Comparison of ENCODE assay signal across 14 cellular contexts in genomic region chr6:55882731-55883595, GRCh38. TPM values are rescaled to one million over a fixed set of nuclear protein-coding genes. Genes with fewer than 3 reads are reported as not detected.
A peak's percentile ranks its signal among the peaks of the same experiment; 100 is the strongest.
DNase-seq lines count a peak whose midpoint lies in the region; ATAC-seq, FAIRE-seq and TF ChIP-seq lines count a peak whose summit lies in the region.
"Had no signal": no experiment of that assay in that cellular context is flagged by ENCODE, and none has a peak within 500 bp of the region (broad histone marks: within the 10 kb centered on the region; RNA-seq: fewer than 3 reads in every experiment).

No MANE protein-coding gene starts in this region.

- H4K20me1 ChIP-seq in IMR-90 (ENCODE audit: insufficient read depth, low read length): no peaks in the 10 kb centered on the region

- no peak overlapping the region for H3K56ac ChIP-seq in IMR-90 (ENCODE audit: extremely low read depth, insufficient read depth, low read length)

- no peak overlapping the region for H3K23ac ChIP-seq in IMR-90 (ENCODE audit: low read depth, low read length)

- in situ Hi-C loops in IMR-90 (cut with MboI; ENCODE audit: low sequenced_read_pairs): loop anchor here (10.0 kb wide), 2 partner anchors 258 to 438 kb away; no protein-coding TSS in a partner anchor

- no peak overlapping the region for H4K91ac ChIP-seq in IMR-90 (ENCODE audit: insufficient read depth, low read depth, low read length)

- no TSS peak for BruUV-seq in A673 (replicated peaks; lab: Mats Ljungman, UMichigan)
- no TSS peak for BruUV-seq in IMR-90 (replicated peaks; lab: Mats Ljungman, UMichigan)

- intact Hi-C loops in A673 (cut with micrococcal nuclease; ENCODE audit: unreplicated experiment) (loop anchor here (10.0 kb wide), 2 partner anchors 412 to 608 kb away; no protein-coding TSS in a partner anchor), IMR-90 (cut with micrococcal nuclease) (no loop called here), left colon (cut with DNase I, micrococcal nuclease) (no loop called here)

- H3K36me3 ChIP-seq in A673 (ENCODE audit: insufficient read depth, low read length, poor library complexity, severe bottlenecking): no peaks in the 10 kb centered on the region
- no peaks in the 10 kb centered on the region for H3K36me3 ChIP-seq in IMR-90 (ENCODE audit: control insufficient read depth, insufficient read depth, low read length)
- H3K36me3 ChIP-seq in bronchial epithelial cell (ENCODE audit: control insufficient read depth, insufficient read depth, low read length): no peaks in the 10 kb centered on the region
- H3K36me3 ChIP-seq in kidney epithelial cell (ENCODE audit: control insufficient read depth, insufficient read depth, low read length): no peaks in the 10 kb centered on the region
- H3K36me3 ChIP-seq: BE2C had no signal

- 0 out of 3 replicates have a peak overlapping the region, but pooled peaks have one; percentile 4 for H2BK15ac ChIP-seq in IMR-90 (ENCODE audit: low read depth, low read length)

- no peaks in the 10 kb centered on the region for H3K27me3 ChIP-seq in A673 (replicated peaks; ENCODE audit: insufficient read depth, low read depth, low read length, poor library complexity)
- no peaks in the 10 kb centered on the region for H3K27me3 ChIP-seq in IMR-90 (ENCODE audit: control insufficient read depth, insufficient read depth, low read length)
- H3K27me3 ChIP-seq in bronchial epithelial cell (ENCODE audit: control insufficient read depth, insufficient read depth, low read length): no peaks in the 10 kb centered on the region
- no peaks in the 10 kb centered on the region for H3K27me3 ChIP-seq in kidney epithelial cell (ENCODE audit: control insufficient read depth, insufficient read depth, low read length)
- H3K27me3 ChIP-seq: BE2C had no signal

- dilution Hi-C loops in IMR-90 (cut with HindIII; ENCODE audit: low sequenced_read_pairs, unreplicated experiment): no loop called here

- no peak overlapping the region for H3K14ac ChIP-seq in IMR-90 (replicated peaks; ENCODE audit: low read depth, low read length)

- peak overlapping the region; percentile 87 for H2BK20ac ChIP-seq in IMR-90 (ENCODE audit: low read depth, low read length)

- no peak for TF ChIP-seq RAD21 in IMR-90 (IDR thresholded peaks at IDR 0.05; ENCODE audit: low read length)

- H2AFZ ChIP-seq in IMR-90 (replicated peaks; ENCODE audit: low read length, poor library complexity): no peak overlapping the region

- H3K18ac ChIP-seq in IMR-90 (ENCODE audit: low read depth, low read length): peak overlapping the region; percentile 77; the same call in 1 of the 2 replicates

- no peaks in the 10 kb centered on the region for H3K79me1 ChIP-seq in IMR-90 (ENCODE audit: low read depth in 1 of 2, low read length in 2 of 2)

- H4K8ac ChIP-seq in IMR-90 (ENCODE audit: low read depth in 2 of 2, low read length in 2 of 2): peak overlapping the region in 1 of 2 experiments; percentile 50; a peak in 1 of 4 replicates

- H2BK5ac ChIP-seq in IMR-90 (ENCODE audit: low read depth, low read length, poor library complexity, severe bottlenecking): peak overlapping the region; percentile 41

- H3K4me2 ChIP-seq in IMR-90 (ENCODE audit: low read depth, low read length): no peak overlapping the region

- H3K4me3 ChIP-seq in A673 (ENCODE audit: low read depth, low read length, poor library complexity, severe bottlenecking): no peak overlapping the region
- H3K4me3 ChIP-seq in IMR-90 (ENCODE audit: insufficient read depth, low read depth, low read length): no peak overlapping the region
- H3K4me3 ChIP-seq in bronchial epithelial cell (ENCODE audit: low read depth, low read length): no peak overlapping the region
- H3K4me3 ChIP-seq in kidney epithelial cell (ENCODE audit: low read depth, low read length): no peak overlapping the region

- no CpG with 5 or more reads among the region's 1 CpG for WGBS in IMR-90 (ENCODE audit: extremely low coverage in 2 of 2, insufficient read length in 1 of 2), 2 experiments

- no peak overlapping the region for H3K9ac ChIP-seq in IMR-90 (ENCODE audit: low read depth, low read length)

- no peak overlapping the region for H2AK5ac ChIP-seq in IMR-90 (ENCODE audit: low read depth, low read length)

- H3K4me1 ChIP-seq in A673 (ENCODE audit: insufficient read depth, low read length, poor library complexity, severe bottlenecking): peaks cover 16% of the 10 kb centered on the region
- 0 out of 2 replicates have a peak, but pooled peaks cover 2% of the 10 kb centered on the region for H3K4me1 ChIP-seq in IMR-90 (ENCODE audit: control insufficient read depth, insufficient read depth, low read length)
- H3K4me1 ChIP-seq: BE2C had no signal

- peak overlapping the region; percentile 86; the same call in 1 of the 2 replicates for H2BK120ac ChIP-seq in IMR-90 (ENCODE audit: low read depth, low read length)

- CTCF ChIA-PET in A673 (lab: Charles Lee) (no interaction called here), IMR-90 (lab: Yijun Ruan, JAX) (interaction anchor here (0.9 to 1.4 kb wide), 2 partner anchors 437 to 606 kb away, joined by 3 read pairs; no protein-coding TSS in a partner anchor)

- H4K5ac ChIP-seq in IMR-90 (ENCODE audit: low read depth, low read length): peak overlapping the region; percentile 35

- TF ChIP-seq POLR2A in IMR-90 (IDR thresholded peaks at IDR 0.05; ENCODE audit: low read depth, low read length): no peak

- no peaks in the 10 kb centered on the region for H3K9me1 ChIP-seq in IMR-90 (ENCODE audit: insufficient read depth, low read length)

- DNase-seq in A673 (ENCODE audit: low spot score): peak; percentile 63
- DNase-seq in IMR-90: peak; percentile 84
- DNase-seq in bronchial epithelial cell (ENCODE audit: low read depth): peak; percentile 81
- peak; percentile 65 for DNase-seq in kidney epithelial cell (ENCODE audit: low read depth)
- no peak for DNase-seq in RPMI8226
- no peak for DNase-seq in left colon
- no peak for DNase-seq in ureter (ENCODE audit: low spot score)
- DNase-seq: BE2C; MM.1S; naive B cell; NCI-H748 treated with DMSO at 0.1 percent for 48 hours; stimulated activated CD4-positive, alpha-beta T cell treated with anti-CD3 and anti-CD28 coated beads, Interleukin-1b, Interleukin-23, amount 100 ng/mL, for 48 hours had no signal

- no peak for FAIRE-seq in bronchial epithelial cell (lab: Jason Lieb, UNC)

- H3K27ac ChIP-seq in A673 (ENCODE audit: low read depth, low read length, poor library complexity, severe bottlenecking) (no peak overlapping the region), IMR-90 (ENCODE audit: insufficient read depth, low read length) (no peak overlapping the region)

- peak overlapping the region; percentile 40; the same call in 1 of the 2 replicates for H3K4ac ChIP-seq in IMR-90 (ENCODE audit: low read depth, low read length)

- no peak for TF ChIP-seq CTCF in A673 (conservative IDR thresholded peaks at IDR 0.05; ENCODE audit: low read depth, low read length)
- no peak for TF ChIP-seq CTCF in IMR-90 (conservative IDR thresholded peaks at IDR 0.05; ENCODE audit: low read depth, low read length)
- no peak for TF ChIP-seq CTCF in bronchial epithelial cell (IDR thresholded peaks at IDR 0.05; ENCODE audit: insufficient read depth, low read length, severe bottlenecking)
- TF ChIP-seq CTCF in kidney epithelial cell (IDR thresholded peaks at IDR 0.05; ENCODE audit: insufficient read depth, low read length, poor library complexity, severe bottlenecking): no peak

- ATAC-seq in IMR-90 (ENCODE audit: low read depth) (peak; percentile 62; the same call in 1 of the 2 replicates), left colon (no peak), HG02642 (IDR thresholded peaks at IDR 0.05; ENCODE audit: poor library complexity, unreplicated experiment) (no peak)
- ATAC-seq: activated T-helper 17 cell treated with anti-CD3 and anti-CD28 coated beads, Interleukin-2, amount 50 U/mL, for 72 hours had no signal

- H3K9me3 ChIP-seq in A673 (ENCODE audit: low read depth, low read length, poor library complexity, severe bottlenecking) (no peaks in the 10 kb centered on the region), IMR-90 (ENCODE audit: control insufficient read depth, insufficient read depth, low read length) (no peaks in the 10 kb centered on the region)
- H3K9me3 ChIP-seq: BE2C had no signal

- POLR2A ChIA-PET in A673 (lab: Charles Lee; ENCODE audit: low non-redundant PET): no interaction called here
- POLR2A ChIA-PET in IMR-90 (lab: Charles Lee; ENCODE audit: unreplicated experiment): no interaction called here

- no peak overlapping the region for H2AK9ac ChIP-seq in IMR-90 (replicated peaks; ENCODE audit: low read depth, low read length, poor library complexity)

TF ChIP-seq in IMR-90, 13 proteins besides CTCF, POLR2A, EP300 and RAD21 (continues in another document):
- TF ChIP-seq CHD1 (IDR thresholded peaks at IDR 0.05; ENCODE audit: low read depth, low read length) (no peak), RFX5 (IDR thresholded peaks at IDR 0.05; ENCODE audit: low read depth, low read length) (no peak), NFE2L2 (IDR thresholded peaks at IDR 0.05; ENCODE audit: low read depth, low read length) (no peak), MAFK (IDR thresholded peaks at IDR 0.05; ENCODE audit: low read depth, low read length) (no peak), MXI1 (IDR thresholded peaks at IDR 0.05; ENCODE audit: borderline replicate concordance, low read depth, low read length) (no peak), SMC3 (IDR thresholded peaks at IDR 0.05; ENCODE audit: low read depth, low read length) (no peak), ELK1 (IDR thresholded peaks at IDR 0.05; ENCODE audit: borderline replicate concordance, low read depth, low read length) (no peak)

RNA-seq across cellular contexts. Expression of gene BMP5, which starts 7.6 kb away (rescaled TPM):
- total RNA-seq in A673 (2021) (0.49 and 0.98 TPM in 2 replicates), IMR-90 (2012; rRNA removed) (under 0.01 TPM in 2 replicates), bronchial epithelial cell (under 0.01 TPM in 1 of 2 replicates, not detected in the other), kidney epithelial cell (under 0.01 TPM in 1 of 2 replicates, not detected in the other), left colon (1 to 10 TPM; 1.8 to 4.8 TPM), ureter (1.7 TPM)
- polyA plus RNA-seq in IMR-90 (2012; rRNA removed): 0.02 TPM in 1 of 2 replicates, not detected in the other
- not detected in 2 replicates for polyA plus RNA-seq in IMR-90 (2012; cell fraction: cytosol; rRNA removed)
- polyA plus RNA-seq in IMR-90 (2012; cell fraction: nucleus; rRNA removed; ENCODE audit: low replicate concordance): not detected in 2 replicates
- total RNA-seq: activated T-helper 17 cell treated with anti-CD3 and anti-CD28 coated beads, Interleukin-2, amount 50 U/mL, for 72 hours had no signal

Comparison
In these comparisons a context has a peak if more than half of its experiments do, and no peak if none do; other contexts are left out.
1. DNase-seq: peak in A673 (single experiment), IMR-90 (single experiment), bronchial epithelial cell (single experiment) and kidney epithelial cell (single experiment); none in RPMI8226 (single experiment), left colon (0 of 2) and ureter (single experiment).